Comparison of ENCODE assay signal across 17 cellular contexts in genomic region chr6:19831358-19831757, GRCh38. TPM values are rescaled to one million over a fixed set of nuclear protein-coding genes. Genes with fewer than 3 reads are reported as not detected.
DNase-seq lines count a peak whose midpoint lies in the region; ATAC-seq, FAIRE-seq and TF ChIP-seq lines count a peak whose summit lies in the region.
"Had no signal": no experiment of that assay in that cellular context is flagged by ENCODE, and none has a peak within 500 bp of the region (broad histone marks: within the 10 kb centered on the region; RNA-seq: fewer than 3 reads in every experiment).

No MANE protein-coding gene starts in this region.

- H3K9me3 Mint-ChIP-seq in mesothelial cell of epicardium, result peaks cover 19% of the 10 kb centered on the region
- H3K9me3 Mint-ChIP-seq: HFFc6 had no signal

- peaks cover 8% of the 10 kb centered on the region for H3K36me3 Mint-ChIP-seq in mesothelial cell of epicardium
- H3K36me3 Mint-ChIP-seq: CD4-positive, alpha-beta memory T cell had no signal

- peak overlapping the region; percentile 59 for H3K27ac Mint-ChIP-seq in mesothelial cell of epicardium
- H3K27ac Mint-ChIP-seq: CD4-positive, alpha-beta memory T cell; HFFc6 had no signal

- no peak for TF ChIP-seq CTCF in mesothelial cell of epicardium (IDR thresholded peaks at IDR 0.05; ENCODE audit: unreplicated experiment)

- peaks cover 29% of the 10 kb centered on the region for H3K4me1 Mint-ChIP-seq in mesothelial cell of epicardium
- H3K4me1 Mint-ChIP-seq: CD4-positive, alpha-beta memory T cell had no signal

- DNase-seq in RCC 7860 (ENCODE audit: low spot score) (peak; percentile 57), glomerular visceral epithelial cell (ENCODE audit: extremely low spot score) (peak; percentile 11), mesothelial cell of epicardium (ENCODE audit: low spot score in 2 of 2, unreplicated experiment in 2 of 2) (no peak), NCI-H1694 (lab: John Stamatoyannopoulos, UW) (no peak), NCI-H1092 (lab: John Stamatoyannopoulos, UW) (no peak)
- DNase-seq: C1 segment of cervical spinal cord; CD4-positive, alpha-beta memory T cell; COR-L47; DMS153; DND-41; GOT3; HFFc6 had no signal

- H3K27me3 Mint-ChIP-seq in mesothelial cell of epicardium (ENCODE audit: low read depth), result no peaks in the 10 kb centered on the region

- no peak for ATAC-seq in GM19395 (IDR thresholded peaks at IDR 0.05; ENCODE audit: unreplicated experiment)
- ATAC-seq in GM21367 (IDR thresholded peaks at IDR 0.05; ENCODE audit: unreplicated experiment), result no peak

- H3K4me3 Mint-ChIP-seq in mesothelial cell of epicardium, result no peak overlapping the region
- H3K4me3 Mint-ChIP-seq: CD4-positive, alpha-beta memory T cell; HFFc6 had no signal

- FAIRE-seq in RCC 7860 (lab: Jason Lieb, UNC), result peak; percentile 84
- FAIRE-seq: G401.6, GM12892, H54 had no signal

RNA-seq across cellular contexts. Expression of gene ID4, which starts 5.8 kb away (rescaled TPM):
- total RNA-seq in mesothelial cell of epicardium, result 114 to 123 TPM (median 115 TPM) in 3 replicates
- total RNA-seq: CD4-positive, alpha-beta memory T cell had no signal

Comparison
In these comparisons a context has a peak if more than half of its experiments do, and no peak if none do; other contexts are left out.
1. DNase-seq: peak in RCC 7860 (single experiment) and glomerular visceral epithelial cell (single experiment); none in mesothelial cell of epicardium (0 of 2), NCI-H1694 (single experiment) and NCI-H1092 (single experiment).